Comparison of ENCODE assay signal across 1 cellular context in genomic region chr2:231394201-231395141, GRCh38.
TF ChIP-seq lines count a peak whose summit lies in the region.

No MANE protein-coding gene starts in this region.

TF ChIP-seq in GM12878, 131 proteins besides CTCF, POLR2A, EP300 and RAD21 (continued from another document):
- TF ChIP-seq MTA2 (IDR thresholded peaks at IDR 0.05; ENCODE audit: low read depth) (peak; percentile 47; the same call in 1 of the 2 replicates), E2F4 (IDR thresholded peaks at IDR 0.05; ENCODE audit: low read depth, low read length) (no peak), HSF1 (IDR thresholded peaks at IDR 0.05; ENCODE audit: low read depth, low read length) (peak; percentile 82; the same call in 1 of the 2 replicates), CREB1 (IDR thresholded peaks at IDR 0.05; ENCODE audit: low read depth) (0 out of 2 replicates have a peak, but pooled peaks have one; percentile 44), RFX5 (IDR thresholded peaks at IDR 0.05; ENCODE audit: low read depth, low read length) (0 out of 2 replicates have a peak, but pooled peaks have one; percentile 19), POU2F2 (IDR thresholded peaks at IDR 0.05; ENCODE audit: borderline replicate concordance, low read depth, low read length) (peak; percentile 55; the same call in 2 of the 3 replicates), TBL1XR1 (IDR thresholded peaks at IDR 0.05; ENCODE audit: low read depth, low read length) (no peak), CEBPB (IDR thresholded peaks at IDR 0.05; ENCODE audit: borderline replicate concordance in 1 of 2, low read depth in 2 of 2, low read length in 2 of 2) (no peak), SKIL (IDR thresholded peaks at IDR 0.05; ENCODE audit: low read depth, poor library complexity, severe bottlenecking) (peak; percentile 42), SMC3 (IDR thresholded peaks at IDR 0.05; ENCODE audit: borderline replicate concordance, low read length) (peak; percentile 40), SPI1 (IDR thresholded peaks at IDR 0.05; ENCODE audit: borderline replicate concordance, insufficient read depth, low read depth, low read length) (0 out of 2 replicates have a peak, but pooled peaks have one; percentile 41), MTA3 (IDR thresholded peaks at IDR 0.05; ENCODE audit: borderline replicate concordance, low read length) (peak; percentile 71; the same call in 1 of the 2 replicates), SMARCA5 (IDR thresholded peaks at IDR 0.05) (0 out of 2 replicates have a peak, but pooled peaks have one; percentile 49), MXI1 (IDR thresholded peaks at IDR 0.05; ENCODE audit: low read depth, low read length) (peak; percentile 48; the same call in 1 of the 2 replicates), MLLT1 (IDR thresholded peaks at IDR 0.05) (peak; percentile 86), BCL3 (IDR thresholded peaks at IDR 0.05; ENCODE audit: borderline replicate concordance, insufficient read depth, low read depth, low read length, poor library complexity, severe bottlenecking) (peak; percentile 93), NR2C1 (IDR thresholded peaks at IDR 0.05) (peak; percentile 78), FOXK2 (IDR thresholded peaks at IDR 0.05) (no peak), MYB (IDR thresholded peaks at IDR 0.05; ENCODE audit: borderline replicate concordance, low read depth, low read length) (no peak), TAF1 (IDR thresholded peaks at IDR 0.05; ENCODE audit: borderline replicate concordance, low read depth, low read length) (peak; percentile 68), EED (IDR thresholded peaks at IDR 0.05; ENCODE audit: low read depth) (peak; percentile 88), PAX5 (IDR thresholded peaks at IDR 0.05; ENCODE audit: borderline replicate concordance, low read depth, low read length) (peak; percentile 82; the same call in 1 of the 2 replicates), RELA (IDR thresholded peaks at IDR 0.05; ENCODE audit: borderline replicate concordance, partially characterized antibody) (peak; percentile 57), POLR2AphosphoS5 (IDR thresholded peaks at IDR 0.05; ENCODE audit: low read length) (peak; percentile 85), ZBTB4 (CRISPR knock-in tag; IDR thresholded peaks at IDR 0.05) (no peak), GATAD2B (conservative IDR thresholded peaks at IDR 0.05; ENCODE audit: low read depth) (peak; percentile 57; the same call in 1 of the 2 replicates), RUNX3 (IDR thresholded peaks at IDR 0.05; ENCODE audit: low read length) (peak; percentile 85), EGR1 (IDR thresholded peaks at IDR 0.05; ENCODE audit: borderline replicate concordance in 1 of 2, low read depth in 2 of 2, low read length in 2 of 2) (peak in 1 of 2 experiments; percentile 54; a peak in 1 of 3 replicates), ZNF687 (IDR thresholded peaks at IDR 0.05) (peak; percentile 95), WRNIP1 (IDR thresholded peaks at IDR 0.05; ENCODE audit: borderline replicate concordance, low read depth, low read length) (0 out of 2 replicates have a peak, but pooled peaks have one; percentile 50), RCOR1 (conservative IDR thresholded peaks at IDR 0.05; ENCODE audit: low read depth, low read length) (0 out of 2 replicates have a peak, but pooled peaks have one; percentile 57)
